In genomic region chr16:4384497-4384896, GRCh38 we compare ENCODE assay signal across 13 cellular contexts. TPM values are rescaled to one million over a fixed set of nuclear protein-coding genes. Genes with fewer than 3 reads are reported as not detected.
DNase-seq lines count a peak whose midpoint lies in the region; ATAC-seq, FAIRE-seq and TF ChIP-seq lines count a peak whose summit lies in the region.
"Had no signal": no experiment of that assay in that cellular context is flagged by ENCODE, and none has a peak within 500 bp of the region (broad histone marks: within the 10 kb centered on the region; RNA-seq: fewer than 3 reads in every experiment).

No MANE protein-coding gene starts in this region.

- H3K4ac ChIP-seq in H9 (ENCODE audit: low read depth, low read length), result no peak overlapping the region

- no peak overlapping the region for H2AK5ac ChIP-seq in H9 (ENCODE audit: insufficient read length, low read length)

- H3K9ac ChIP-seq in H9 (ENCODE audit: extremely low read depth, insufficient read length, low read length), result no peak overlapping the region

- peaks cover 76% of the 10 kb centered on the region for H3K4me1 Mint-ChIP-seq in chondrocyte (ENCODE audit: low read depth)
- H3K4me1 Mint-ChIP-seq in H9, result peaks cover 7 to 15% of the 10 kb centered on the region in 2 experiments
- H3K4me1 Mint-ChIP-seq: stimulated activated naive B cell treated with anti-CD40 and anti-IgM and Interleukin-4, amounts not matched to agents 10 μg/mL and 1 μg/mL and 100 μg/mL, for 72 hours had no signal

- H3K23ac ChIP-seq in H9 (ENCODE audit: insufficient read length, low read depth, low read length), result no peak overlapping the region

- H3K4me3 Mint-ChIP-seq in chondrocyte (ENCODE audit: unreplicated experiment) (no peak overlapping the region), H9 (no peak overlapping the region)
- H3K4me3 Mint-ChIP-seq: stimulated activated naive B cell treated with anti-CD40 and anti-IgM and Interleukin-4, amounts not matched to agents 10 μg/mL and 1 μg/mL and 100 μg/mL, for 72 hours had no signal

- H3K9me3 Mint-ChIP-seq in chondrocyte (ENCODE audit: low read depth) (no peaks in the 10 kb centered on the region), H9 (no peaks in the 10 kb centered on the region)
- H3K9me3 Mint-ChIP-seq: stimulated activated naive B cell treated with anti-CD40 and anti-IgM and Interleukin-4, amounts not matched to agents 10 μg/mL and 1 μg/mL and 100 μg/mL, for 72 hours had no signal

- no peaks in the 10 kb centered on the region for H4K20me1 ChIP-seq in H9 (ENCODE audit: control insufficient read depth, insufficient read depth, insufficient read length)

- no peak overlapping the region for H2BK15ac ChIP-seq in H9 (ENCODE audit: low read depth, low read length)

- no peak overlapping the region for H4K8ac ChIP-seq in H9 (replicated peaks; ENCODE audit: insufficient read length, low read depth, low read length)

- peaks cover 0 to 22% of the 10 kb centered on the region in 2 donors for H3K4me1 ChIP-seq in uterus
- H3K4me1 ChIP-seq in H9 (ENCODE audit: insufficient read depth, low read length), result no peaks in the 10 kb centered on the region; the same call in 1 of the 2 replicates

- H3T11ph ChIP-seq in H9 (ENCODE audit: low read length), result no peak overlapping the region

- H2BK5ac ChIP-seq in H9 (ENCODE audit: insufficient read length, low read length), result no peak overlapping the region

- H3K27me3 ChIP-seq in uterus (no peaks in the 10 kb centered on the region), H9 (ENCODE audit: insufficient read depth, low read length) (no peaks in the 10 kb centered on the region)
- H3K27me3 ChIP-seq: gastrocnemius medialis, MG63 had no signal

- H3K27ac Mint-ChIP-seq in chondrocyte (ENCODE audit: unreplicated experiment) (peak overlapping the region; percentile 94), H9 (peak overlapping the region in 1 of 3 experiments; percentile 49; a peak in 2 of 7 replicates)
- H3K27ac Mint-ChIP-seq: stimulated activated naive B cell treated with anti-CD40 and anti-IgM and Interleukin-4, amounts not matched to agents 10 μg/mL and 1 μg/mL and 100 μg/mL, for 72 hours had no signal

- H3K18ac ChIP-seq in H9 (ENCODE audit: insufficient read length, low read depth, low read length), result no peak overlapping the region

- no peaks in the 10 kb centered on the region for H3K23me2 ChIP-seq in H9 (ENCODE audit: insufficient read length, low read depth, low read length, poor library complexity, severe bottlenecking)

- H3K4me2 ChIP-seq in H9 (ENCODE audit: insufficient read depth, insufficient read length, low read length), result no peak overlapping the region

- H2AFZ ChIP-seq in H9 (ENCODE audit: low read length), result no peak overlapping the region

- no peak overlapping the region for H3K56ac ChIP-seq in H9 (ENCODE audit: insufficient read length, low read depth, low read length)

- H3K27ac ChIP-seq in uterus (peak overlapping the region; percentile 46 to 68), H9 (ENCODE audit: insufficient read length, low read depth, low read length) (no peak overlapping the region)

- H3K36me3 ChIP-seq in uterus, result no peaks in the 10 kb centered on the region
- H3K36me3 ChIP-seq: gastrocnemius medialis had no signal

- H3K27me3 Mint-ChIP-seq in chondrocyte (ENCODE audit: low read depth) (no peaks in the 10 kb centered on the region), H9 (ENCODE audit: low read depth) (no peaks in the 10 kb centered on the region)
- H3K27me3 Mint-ChIP-seq: stimulated activated naive B cell treated with anti-CD40 and anti-IgM and Interleukin-4, amounts not matched to agents 10 μg/mL and 1 μg/mL and 100 μg/mL, for 72 hours had no signal

- TF ChIP-seq CTCF in chondrocyte (IDR thresholded peaks at IDR 0.05) (no peak), uterus (IDR thresholded peaks at IDR 0.05) (no peak), H9 (conservative IDR thresholded peaks at IDR 0.05) (no peak)

- H3K9me3 ChIP-seq in uterus (no peaks in the 10 kb centered on the region), H9 (ENCODE audit: control insufficient read depth, low read depth, low read length) (no peaks in the 10 kb centered on the region)
- H3K9me3 ChIP-seq: gastrocnemius medialis, MG63 had no signal

- no peak overlapping the region for H4K5ac ChIP-seq in H9 (ENCODE audit: insufficient read length, low read depth, low read length)

- ATAC-seq in left lobe of liver, result peak; percentile 3
- ATAC-seq: gastrocnemius medialis; stimulated activated naive B cell treated with anti-CD40 and anti-IgM and Interleukin-4, amounts not matched to agents 10 μg/mL and 1 μg/mL and 100 μg/mL, for 72 hours had no signal

- peak; percentile 53 for DNase-seq in KBM-7
- no peak for DNase-seq in chondrocyte (ENCODE audit: low spot score)
- no peak for DNase-seq in left lobe of liver (ENCODE audit: low spot score)
- DNase-seq in uterus, result peak in 1 of 2 donors; percentile 54
- no peak for DNase-seq in H9
- no peak for DNase-seq in H54 (ENCODE audit: insufficient read length, low spot score)
- no peak for DNase-seq in kidney glomerular epithelial cell (lab: John Stamatoyannopoulos, UW)
- DNase-seq: COR-L47; cortex of kidney; gastrocnemius medialis; MG63; stimulated activated naive B cell treated with anti-CD40 and anti-IgM and Interleukin-4, amounts not matched to agents 10 μg/mL and 1 μg/mL and 100 μg/mL, for 72 hours had no signal

- H2BK20ac ChIP-seq in H9 (ENCODE audit: low read depth, low read length, poor library complexity, severe bottlenecking), result no peak overlapping the region

- TF ChIP-seq POLR2A in uterus (IDR thresholded peaks at IDR 0.05) (no peak), H54 (IDR thresholded peaks at IDR 0.05; ENCODE audit: low read depth, low read length) (no peak)

- no peak overlapping the region for H2BK12ac ChIP-seq in H9 (ENCODE audit: insufficient read length, low read depth, low read length)

- in situ Hi-C loops in KBM-7 (cut with MboI; ENCODE audit: low pct_unique_long_range_greater_than_20kb, low sequenced_read_pairs), result no loop called here

- no peaks in the 10 kb centered on the region for H3K79me2 ChIP-seq in H9 (ENCODE audit: insufficient read depth, low read length)

- intact Hi-C loops in uterus (cut with DNase I; ENCODE audit: low total_unique reads), result no loop called here

- no peak overlapping the region for H3K14ac ChIP-seq in H9 (ENCODE audit: insufficient read depth, low read length)

- H3K4me3 ChIP-seq in uterus, result no peak overlapping the region
- H3K4me3 ChIP-seq: gastrocnemius medialis, MG63 had no signal

- H3K36me3 Mint-ChIP-seq in chondrocyte (ENCODE audit: low read depth) (no peaks in the 10 kb centered on the region), H9 (ENCODE audit: insufficient read depth in 1 of 3, low read depth in 3 of 3) (peaks cover 0 to 2% (median 2%) of the 10 kb centered on the region in 3 experiments; a peak in 4 of 7 replicates)

- no CpG with 5 or more reads among the region's 18 CpGs for WGBS in H9 (ENCODE audit: extremely low coverage, insufficient read length, low lambda C conversion rate)

- no peak overlapping the region for H2BK120ac ChIP-seq in H9 (ENCODE audit: low read depth, low read length, poor library complexity, severe bottlenecking)

- no peak for FAIRE-seq in H54 (lab: Jason Lieb, UNC)
- FAIRE-seq: islet of Langerhans had no signal

- H3K79me1 ChIP-seq in H9 (ENCODE audit: insufficient read depth, low read depth, low read length, poor library complexity, severe bottlenecking), result no peaks in the 10 kb centered on the region

- no peak overlapping the region for H4K91ac ChIP-seq in H9 (ENCODE audit: insufficient read length, low read depth, low read length)

RNA-seq across cellular contexts. Expression of gene VASN, which starts 12.8 kb away (rescaled TPM):
- 79.7 to 82.0 TPM (median 81.8 TPM) in 3 replicates for total RNA-seq in chondrocyte
- total RNA-seq in left lobe of liver, result 22.3 TPM
- 10 to 100 TPM in 3 of 4 donors, 1 to 10 TPM in 1; 3.6 to 49.0 (median 19.9) TPM for total RNA-seq in uterus
- total RNA-seq in H9 (2021), result 10.8 and 11.0 TPM in 2 replicates

RNA-seq across cellular contexts. Expression of gene CORO7, which starts 31.9 kb away (rescaled TPM):
- total RNA-seq in chondrocyte (18.8 to 26.0 TPM (median 24.6 TPM) in 3 replicates), left lobe of liver (9.6 TPM), uterus (10 to 100 TPM; 13.8 to 52.1 (median 30.0) TPM), H9 (2021) (33.8 and 38.4 TPM in 2 replicates)

RNA-seq across cellular contexts. Expression of gene PAM16, which starts 33.4 kb away (rescaled TPM):
- 21.6 to 24.4 TPM (median 22.4 TPM) in 3 replicates for total RNA-seq in chondrocyte
- total RNA-seq in left lobe of liver, result 41.0 TPM
- 100 to 1,000 TPM in 1 of 4 donors, 10 to 100 TPM in 2, 1 to 10 TPM in 1; 8.9 to 438 (median 35.3) TPM for total RNA-seq in uterus
- total RNA-seq in H9 (2021), result 80.4 and 81.8 TPM in 2 replicates

RNA-seq across cellular contexts. Expression of gene DNAJA3, which starts 41.2 kb away (rescaled TPM):
- total RNA-seq in chondrocyte (27.5 to 28.0 TPM (median 27.8 TPM) in 3 replicates), left lobe of liver (57.0 TPM), uterus (10 to 100 TPM; 13.8 to 44.9 (median 36.4) TPM), H9 (2021) (56.2 and 60.5 TPM in 2 replicates)
